22 cellular contexts compared by ENCODE assay signal in genomic region chr12:38141861-38142260, GRCh38.
"Had no signal": no experiment of that assay in that cellular context is flagged by ENCODE, and none has a peak within 500 bp of the region (broad histone marks: within the 10 kb centered on the region; RNA-seq: fewer than 3 reads in every experiment).

No MANE protein-coding gene starts in this region.

- FAIRE-seq: endometrium had no signal

- H3K4me1 ChIP-seq: uterus had no signal

- H3K27me3 ChIP-seq: uterus had no signal

- H3K9me3 ChIP-seq: neutrophil, psoas muscle, sigmoid colon, thoracic aorta, uterus had no signal

- H3K4me3 ChIP-seq: esophagus muscularis mucosa, gastroesophageal sphincter, mucosa of descending colon, psoas muscle, sigmoid colon, skin epidermis, thoracic aorta, transverse colon, uterus had no signal

- H3K27ac ChIP-seq: epithelial cell of prostate, esophagus muscularis mucosa, gastroesophageal sphincter, neutrophil, psoas muscle, sigmoid colon, skin epidermis, thoracic aorta, transverse colon, uterus had no signal

- H3K36me3 ChIP-seq: esophagus muscularis mucosa, gastroesophageal sphincter, neutrophil, sigmoid colon, thoracic aorta, transverse colon, uterus had no signal

- ATAC-seq: gastroesophageal sphincter; left lobe of liver; mucosa of descending colon; naive thymus-derived CD8-positive, alpha-beta T cell; psoas muscle; stimulated activated naive B cell treated with anti-CD40 and anti-IgM and Interleukin-4, amounts not matched to agents 10 μg/mL and 1 μg/mL and 100 μg/mL, for 72 hours; stimulated activated naive CD8-positive, alpha-beta T cell treated with anti-CD3 and anti-CD28 coated beads, Interleukin-15, amount 100 ng/mL, for 72 hours had no signal

- DNase-seq: effector memory CD4-positive, alpha-beta T cell; foreskin fibroblast; kidney glomerular epithelial cell; mucosa of descending colon; naive thymus-derived CD8-positive, alpha-beta T cell; psoas muscle; retina; sigmoid colon; stimulated activated CD4-positive, alpha-beta T cell treated with anti-CD3 and anti-CD28 coated beads, Interleukin-2, amount 100 ng/mL, for 24 hours; stimulated activated CD4-positive, alpha-beta T cell treated with anti-CD3 and anti-CD28 coated beads, Interleukin-4, amount 100 ng/mL, for 4 hours; stimulated activated naive B cell treated with anti-CD40 and anti-IgM and Interleukin-4, amounts not matched to agents 10 μg/mL and 1 μg/mL and 100 μg/mL, for 72 hours; stimulated activated naive CD8-positive, alpha-beta T cell treated with anti-CD3 and anti-CD28 coated beads, Interleukin-15, amount 100 ng/mL, for 72 hours; transverse colon; uterus had no signal
